29 cellular contexts compared by ENCODE assay signal in genomic region chr1:241097479-241097878, GRCh38.
"Had no signal": no experiment of that assay in that cellular context is flagged by ENCODE, and none has a peak within 500 bp of the region (broad histone marks: within the 10 kb centered on the region; RNA-seq: fewer than 3 reads in every experiment).

No MANE protein-coding gene starts in this region.

- DNase-seq: activated CD4-positive, alpha-beta memory T cell treated with anti-CD3 and anti-CD28 coated beads, Interleukin-2, amount 10 ng/mL, durations not matched to agents 7 days and 5 days; activated CD4-positive, alpha-beta T cell treated with anti-CD3 and anti-CD28 coated beads for 1 hour; activated CD4-positive, alpha-beta T cell treated with anti-CD3 and anti-CD28 coated beads for 4 hours; activated CD4-positive, alpha-beta T cell treated with anti-CD3 and anti-CD28 coated beads, Interleukin-2, amount 10 ng/mL, durations not matched to agents 7 days and 5 days; activated CD4-positive, alpha-beta T cell treated with anti-CD3 and anti-CD28 coated beads, Interleukin-2, amount 50 U/mL, for 4 hours; activated CD8-positive, alpha-beta memory T cell treated with anti-CD3 and anti-CD28 coated beads, Interleukin-2, amount 50 U/mL, for 48 hours; activated gamma-delta T cell; activated naive CD4-positive, alpha-beta T cell; activated naive CD4-positive, alpha-beta T cell treated with anti-CD3 and anti-CD28 coated beads, Interleukin-2, amount 10 ng/mL, durations not matched to agents 7 days and 5 days; activated naive CD8-positive, alpha-beta T cell treated with anti-CD3 and anti-CD28 coated beads, Interleukin-2, amount 10 ng/mL, durations not matched to agents 7 days and 5 days; activated T-cell treated with anti-CD3 and anti-CD28 coated beads for 4 hours; activated T-cell treated with anti-CD3 and anti-CD28 coated beads, Interleukin-2, amount 50 U/mL, for 24 hours; activated T-cell treated with anti-CD3 and anti-CD28 coated beads, Interleukin-2, amount 50 U/mL, for 72 hours; central memory CD4-positive, alpha-beta T cell; cerebellar nuclear complex; colonic mucosa; effector memory CD4-positive, alpha-beta T cell; erythroblast; foreskin keratinocyte; gastrocnemius medialis; glutamatergic neuron; heart left ventricle; T-helper 2 cell had no signal

- H3K4me1 ChIP-seq: ascending aorta, breast epithelium, colonic mucosa, esophagus muscularis mucosa, foreskin keratinocyte, gastrocnemius medialis, heart left ventricle had no signal

- H3K27ac ChIP-seq: ascending aorta, breast epithelium, cardiac muscle cell, colonic mucosa, esophagus muscularis mucosa, foreskin keratinocyte, gastrocnemius medialis, heart left ventricle had no signal

- H3K27me3 Mint-ChIP-seq: activated CD4-positive, alpha-beta memory T cell treated with anti-CD3 and anti-CD28 coated beads, Interleukin-2, amount 10 ng/mL, durations not matched to agents 7 days and 5 days; activated CD4-positive, alpha-beta T cell treated with anti-CD3 and anti-CD28 coated beads, Interleukin-2, amount 10 ng/mL, durations not matched to agents 7 days and 5 days; activated naive CD4-positive, alpha-beta T cell treated with anti-CD3 and anti-CD28 coated beads, Interleukin-2, amount 10 ng/mL, durations not matched to agents 7 days and 5 days; activated naive CD8-positive, alpha-beta T cell treated with anti-CD3 and anti-CD28 coated beads, Interleukin-2, amount 10 ng/mL, durations not matched to agents 7 days and 5 days; activated T-cell treated with anti-CD3 and anti-CD28 coated beads, Interleukin-2, amount 50 U/mL, for 24 hours; brain had no signal

- H3K4me3 Mint-ChIP-seq: activated CD4-positive, alpha-beta memory T cell treated with anti-CD3 and anti-CD28 coated beads, Interleukin-2, amount 10 ng/mL, durations not matched to agents 7 days and 5 days; activated CD4-positive, alpha-beta T cell treated with anti-CD3 and anti-CD28 coated beads, Interleukin-2, amount 10 ng/mL, durations not matched to agents 7 days and 5 days; activated naive CD4-positive, alpha-beta T cell treated with anti-CD3 and anti-CD28 coated beads, Interleukin-2, amount 10 ng/mL, durations not matched to agents 7 days and 5 days; activated naive CD8-positive, alpha-beta T cell treated with anti-CD3 and anti-CD28 coated beads, Interleukin-2, amount 10 ng/mL, durations not matched to agents 7 days and 5 days; activated T-cell treated with anti-CD3 and anti-CD28 coated beads, Interleukin-2, amount 50 U/mL, for 24 hours; activated T-cell treated with anti-CD3 and anti-CD28 coated beads, Interleukin-2, amount 50 U/mL, for 72 hours; brain had no signal

- H3K36me3 ChIP-seq: ascending aorta, breast epithelium, cardiac muscle cell, colonic mucosa, esophagus muscularis mucosa, gastrocnemius medialis, heart left ventricle had no signal

- H3K36me3 Mint-ChIP-seq: activated naive CD4-positive, alpha-beta T cell treated with anti-CD3 and anti-CD28 coated beads, Interleukin-2, amount 10 ng/mL, durations not matched to agents 7 days and 5 days; activated naive CD4-positive, alpha-beta T cell treated with anti-CD3 and anti-CD28 coated beads, Interleukin-2, amount 50 U/mL, for 72 hours; activated naive CD8-positive, alpha-beta T cell treated with anti-CD3 and anti-CD28 coated beads, Interleukin-2, amount 10 ng/mL, durations not matched to agents 7 days and 5 days; brain had no signal

- H3K9me3 ChIP-seq: ascending aorta, breast epithelium, colonic mucosa, esophagus muscularis mucosa, gastrocnemius medialis, heart left ventricle had no signal

- ATAC-seq: activated naive CD4-positive, alpha-beta T cell treated with anti-CD3 and anti-CD28 coated beads, Interleukin-2, amount 50 U/mL, for 72 hours; activated T-cell treated with anti-CD3 and anti-CD28 coated beads, Interleukin-2, amount 50 U/mL, for 72 hours; foreskin keratinocyte; gastrocnemius medialis; heart left ventricle had no signal

- H3K4me1 Mint-ChIP-seq: activated CD4-positive, alpha-beta memory T cell treated with anti-CD3 and anti-CD28 coated beads, Interleukin-2, amount 10 ng/mL, durations not matched to agents 7 days and 5 days; activated CD4-positive, alpha-beta T cell treated with anti-CD3 and anti-CD28 coated beads, Interleukin-2, amount 10 ng/mL, durations not matched to agents 7 days and 5 days; activated naive CD4-positive, alpha-beta T cell treated with anti-CD3 and anti-CD28 coated beads, Interleukin-2, amount 10 ng/mL, durations not matched to agents 7 days and 5 days; activated naive CD8-positive, alpha-beta T cell treated with anti-CD3 and anti-CD28 coated beads, Interleukin-2, amount 10 ng/mL, durations not matched to agents 7 days and 5 days had no signal

- H3K27ac Mint-ChIP-seq: activated CD4-positive, alpha-beta memory T cell treated with anti-CD3 and anti-CD28 coated beads, Interleukin-2, amount 10 ng/mL, durations not matched to agents 7 days and 5 days; activated CD4-positive, alpha-beta T cell treated with anti-CD3 and anti-CD28 coated beads, Interleukin-2, amount 10 ng/mL, durations not matched to agents 7 days and 5 days; activated naive CD4-positive, alpha-beta T cell treated with anti-CD3 and anti-CD28 coated beads, Interleukin-2, amount 10 ng/mL, durations not matched to agents 7 days and 5 days; activated naive CD4-positive, alpha-beta T cell treated with anti-CD3 and anti-CD28 coated beads, Interleukin-2, amount 50 U/mL, for 72 hours; activated naive CD8-positive, alpha-beta T cell treated with anti-CD3 and anti-CD28 coated beads, Interleukin-2, amount 10 ng/mL, durations not matched to agents 7 days and 5 days; activated T-cell treated with anti-CD3 and anti-CD28 coated beads, Interleukin-2, amount 50 U/mL, for 24 hours; activated T-cell treated with anti-CD3 and anti-CD28 coated beads, Interleukin-2, amount 50 U/mL, for 72 hours; brain had no signal

- H3K9me3 Mint-ChIP-seq: activated CD4-positive, alpha-beta memory T cell treated with anti-CD3 and anti-CD28 coated beads, Interleukin-2, amount 10 ng/mL, durations not matched to agents 7 days and 5 days; activated CD4-positive, alpha-beta T cell treated with anti-CD3 and anti-CD28 coated beads, Interleukin-2, amount 10 ng/mL, durations not matched to agents 7 days and 5 days; activated naive CD8-positive, alpha-beta T cell treated with anti-CD3 and anti-CD28 coated beads, Interleukin-2, amount 10 ng/mL, durations not matched to agents 7 days and 5 days; activated T-cell treated with anti-CD3 and anti-CD28 coated beads, Interleukin-2, amount 50 U/mL, for 24 hours; brain had no signal

- H3K4me3 ChIP-seq: ascending aorta, breast epithelium, cardiac muscle cell, colonic mucosa, esophagus muscularis mucosa, gastrocnemius medialis, heart left ventricle had no signal

- H3K27me3 ChIP-seq: ascending aorta, breast epithelium, cardiac muscle cell, colonic mucosa, esophagus muscularis mucosa, foreskin keratinocyte, gastrocnemius medialis, heart left ventricle had no signal
